Comparison of ENCODE assay signal across 20 cellular contexts in the genomic region with DNA sequence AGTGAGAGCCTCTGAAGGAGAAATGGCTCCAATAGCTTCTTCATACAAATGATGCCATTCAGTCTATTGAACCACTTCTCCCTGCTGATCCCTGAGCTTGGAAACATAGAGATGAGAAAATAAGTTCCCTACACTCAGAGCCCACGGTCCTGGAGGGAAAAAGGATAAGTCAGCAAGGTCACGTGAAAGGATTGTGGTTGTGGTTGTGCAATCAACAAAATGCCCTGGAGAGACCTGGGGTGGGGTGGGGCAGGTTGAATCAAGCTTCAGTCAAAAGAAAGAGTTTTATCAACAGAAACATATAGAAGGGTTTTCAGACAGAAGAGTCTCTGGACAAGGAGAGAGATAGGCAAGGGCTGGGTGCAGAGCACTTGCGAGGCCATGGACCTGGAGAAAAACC. TPM values are rescaled to one million over a fixed set of nuclear protein-coding genes. Genes with fewer than 3 reads are reported as not detected.
DNase-seq lines count a peak whose midpoint lies in the region; ATAC-seq and TF ChIP-seq lines count a peak whose summit lies in the region.
"Had no signal": no experiment of that assay in that cellular context is flagged by ENCODE, and none has a peak within 500 bp of the region (broad histone marks: within the 10 kb centered on the region; RNA-seq: fewer than 3 reads in every experiment).

No MANE protein-coding gene starts in this region.

- CTCF ChIA-PET in MCF 10A (lab: Yijun Ruan, JAX): interaction anchor here (0.5 kb wide), 1 partner anchor 496 kb away, joined by 3 read pairs; no protein-coding TSS in a partner anchor

- H3K36me3 Mint-ChIP-seq in MCF 10A (ENCODE audit: insufficient read depth, unreplicated experiment): no peaks in the 10 kb centered on the region
- H3K36me3 Mint-ChIP-seq: CD14-positive monocyte had no signal

- H3K27me3 Mint-ChIP-seq in MCF 10A (ENCODE audit: insufficient read depth, unreplicated experiment): no peaks in the 10 kb centered on the region
- H3K27me3 Mint-ChIP-seq: central memory CD8-positive, alpha-beta T cell had no signal

- no peak overlapping the region for H3K27ac Mint-ChIP-seq in MCF 10A (ENCODE audit: low read depth, unreplicated experiment)
- H3K27ac Mint-ChIP-seq: CD14-positive monocyte had no signal

- H3K4me1 ChIP-seq in breast epithelium: no peaks in the 10 kb centered on the region

- H3K4me1 Mint-ChIP-seq in MCF 10A (ENCODE audit: insufficient read depth, unreplicated experiment): peaks cover 14% of the 10 kb centered on the region
- H3K4me1 Mint-ChIP-seq: CD14-positive monocyte; central memory CD8-positive, alpha-beta T cell had no signal

- no TSS peak for BruUV-seq in MCF 10A (replicated peaks; lab: Mats Ljungman, UMichigan)

- DNase-seq in MCF 10A (ENCODE audit: unreplicated experiment) (peak; percentile 81), breast epithelium (ENCODE audit: low spot score in 2 of 2) (no peak), SK-MEL-5 (ENCODE audit: low read depth, low spot score) (peak; percentile 83), fibroblast of peridontal ligament (ENCODE audit: extremely low read depth) (peak; percentile 33), substantia nigra (lab: John Stamatoyannopoulos, UW) (no peak), DMS153 treated with DMSO at 0.1 percent for 48 hours (lab: John Stamatoyannopoulos, UW; ENCODE audit: unreplicated experiment) (no peak), D341Med (ENCODE audit: low spot score) (no peak)
- DNase-seq: activated effector memory CD4-positive, alpha-beta T cell treated with anti-CD3 and anti-CD28 coated beads, Interleukin-2, amount 50 U/mL, for 16 hours; DMS153; left ventricle myocardium superior; MG63; NCI-H1694 treated with DMSO at 0.1 percent for 48 hours; SHP77; stimulated activated naive CD4-positive, alpha-beta T cell treated with Interleukin-2 at 50 U/mL for 16 hours; trophoblast cell had no signal

- in situ Hi-C loops in SK-MEL-5 (cut with HindIII; ENCODE audit: low pct_unique_long_range_greater_than_20kb, low sequenced_read_pairs): no loop called here

- intact Hi-C loops in MCF 10A (cut with micrococcal nuclease): loop anchor here (2.0 kb wide), 1 partner anchor 20 kb away; no protein-coding TSS in a partner anchor
- intact Hi-C loops in breast epithelium (cut with DNase I; ENCODE audit: low total_unique reads): no loop called here

- no peaks in the 10 kb centered on the region for H3K36me3 ChIP-seq in breast epithelium
- H3K36me3 ChIP-seq: MG63 had no signal

- POLR2A ChIA-PET in MCF 10A (lab: Yijun Ruan, JAX): interaction anchor here (0.6 to 1.4 kb wide), 3 partner anchors 11 to 978 kb away, joined by 3 to 5 read pairs (median 3); no protein-coding TSS in a partner anchor

- peaks cover 7% of the 10 kb centered on the region for H3K9me3 Mint-ChIP-seq in MCF 10A (ENCODE audit: unreplicated experiment)

- H3K27ac ChIP-seq in breast epithelium (peak overlapping the region in 1 of 2 donors; percentile 48), substantia nigra (ENCODE audit: low read depth, low read length, poor library complexity, severe bottlenecking) (peak overlapping the region; percentile 49)

- no peak for TF ChIP-seq CTCF in MCF 10A (IDR thresholded peaks at IDR 0.05; ENCODE audit: unreplicated experiment)
- TF ChIP-seq CTCF in breast epithelium (IDR thresholded peaks at IDR 0.05): no peak

- no peak overlapping the region for H3K4me3 Mint-ChIP-seq in MCF 10A (ENCODE audit: unreplicated experiment)
- H3K4me3 Mint-ChIP-seq: CD14-positive monocyte; central memory CD8-positive, alpha-beta T cell had no signal

- H3K4me3 ChIP-seq in breast epithelium: no peak overlapping the region
- H3K4me3 ChIP-seq: MG63 had no signal

- H3K9me3 ChIP-seq in breast epithelium: no peaks in the 10 kb centered on the region
- H3K9me3 ChIP-seq: MG63 had no signal

- no peak for TF ChIP-seq POLR2A in breast epithelium (IDR thresholded peaks at IDR 0.05)

- no peak for ATAC-seq in GM18498 (IDR thresholded peaks at IDR 0.05; ENCODE audit: unreplicated experiment)
- ATAC-seq: left ventricle myocardium superior, sciatic nerve had no signal

- no peaks in the 10 kb centered on the region for H3K27me3 ChIP-seq in breast epithelium
- H3K27me3 ChIP-seq: MG63 had no signal

RNA-seq across cellular contexts. Expression of gene C10orf90, which starts 30.1 kb away (rescaled TPM):
- not detected in 2 replicates for total RNA-seq in MCF 10A (2022)
- 10 to 100 TPM in 1 of 3 donors, 1 to 10 TPM in 1, under 1 TPM in 1; 0.16 to 30.4 (median 3.9) TPM for total RNA-seq in breast epithelium
- 78.1 and 89.9 TPM in 2 replicates for total RNA-seq in SK-MEL-5 (2014; rRNA removed; shearing (Covaris generic))
- polyA plus RNA-seq in SK-MEL-5 (2015; cell fraction: cytosol; rRNA removed): 112 and 155 TPM in 2 replicates
- polyA plus RNA-seq in SK-MEL-5 (2015; cell fraction: nucleus; rRNA removed): 147 and 149 TPM in 2 replicates
- total RNA-seq: left ventricle myocardium superior; sciatic nerve; T-helper 2 cell treated with Interferon-gamma antibody and Interleukin-4, amounts not matched to agents 100 ng/mL and 5 ng/mL, for 36 hours had no signal
- polyA plus RNA-seq: CD14-positive monocyte had no signal

Comparison
In these comparisons a context has a peak if more than half of its experiments do, and no peak if none do; other contexts are left out.
1. DNase-seq: peak in MCF 10A (single experiment), SK-MEL-5 (single experiment) and fibroblast of peridontal ligament (single experiment); none in breast epithelium (0 of 2), substantia nigra (0 of 49), DMS153 treated with DMSO at 0.1 percent for 48 hours (single experiment) and D341Med (single experiment).